ENCODE assay signal across 31 cellular contexts in the genomic region with DNA sequence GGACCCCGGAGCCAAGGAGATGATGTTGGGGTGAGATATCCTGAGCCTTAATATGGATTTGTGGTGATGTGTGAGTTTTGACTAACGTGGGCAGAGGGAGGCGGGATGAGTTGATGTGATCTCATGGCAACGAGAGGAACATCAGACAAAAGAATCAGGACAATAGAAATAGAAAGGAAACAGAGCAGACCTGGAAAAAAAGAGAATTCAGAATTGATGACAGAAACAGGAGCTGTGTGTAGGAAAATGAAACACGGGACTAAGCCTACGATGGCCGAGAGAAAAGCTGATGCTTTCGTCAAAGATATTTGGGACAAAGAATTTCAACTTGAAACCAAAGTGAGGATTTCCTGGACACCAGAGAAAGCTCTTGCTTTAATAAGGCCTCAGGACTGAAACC. TPM values are rescaled to one million over a fixed set of nuclear protein-coding genes. Genes with fewer than 3 reads are reported as not detected.
DNase-seq lines count a peak whose midpoint lies in the region; ATAC-seq, FAIRE-seq and TF ChIP-seq lines count a peak whose summit lies in the region.
"Had no signal": no experiment of that assay in that cellular context is flagged by ENCODE, and none has a peak within 500 bp of the region (broad histone marks: within the 10 kb centered on the region; RNA-seq: fewer than 3 reads in every experiment).

No MANE protein-coding gene starts in this region.

- peak; percentile 13 for FAIRE-seq in GM12891 (lab: Jason Lieb, UNC)
- FAIRE-seq: A204.1, D721Med, GM12878, GM18507, GM19239 had no signal

- H3K9me3 Mint-ChIP-seq in activated CD4-positive, alpha-beta T cell treated with anti-CD3 and anti-CD28 coated beads, Interleukin-2, amount 10 ng/mL, durations not matched to agents 24 days and 14 days, result no peaks in the 10 kb centered on the region
- H3K9me3 Mint-ChIP-seq in endothelial cell (ENCODE audit: unreplicated experiment) (no peaks in the 10 kb centered on the region), natural killer cell (no peaks in the 10 kb centered on the region)
- no peaks in the 10 kb centered on the region for H3K9me3 Mint-ChIP-seq in stimulated activated naive B cell treated with anti-CD40 and anti-IgM and Interleukin-4, amounts not matched to agents 10 μg/mL and 1 μg/mL and 100 μg/mL, for 72 hours
- H3K9me3 Mint-ChIP-seq: CD4-positive, alpha-beta T cell; CD8-positive, alpha-beta T cell had no signal

- peaks cover 20% of the 10 kb centered on the region for H3K4me1 Mint-ChIP-seq in activated CD4-positive, alpha-beta T cell treated with anti-CD3 and anti-CD28 coated beads, Interleukin-2, amount 10 ng/mL, durations not matched to agents 24 days and 14 days
- H3K4me1 Mint-ChIP-seq in endothelial cell (ENCODE audit: unreplicated experiment), result peaks cover 18% of the 10 kb centered on the region
- peaks cover 13 to 19% of the 10 kb centered on the region in 2 donors for H3K4me1 Mint-ChIP-seq in stimulated activated naive B cell treated with anti-CD40 and anti-IgM and Interleukin-4, amounts not matched to agents 10 μg/mL and 1 μg/mL and 100 μg/mL, for 72 hours
- peaks cover 17 to 18% of the 10 kb centered on the region in 2 donors for H3K4me1 Mint-ChIP-seq in natural killer cell

- H3K4me3 Mint-ChIP-seq in activated CD4-positive, alpha-beta T cell treated with anti-CD3 and anti-CD28 coated beads, Interleukin-2, amount 10 ng/mL, durations not matched to agents 24 days and 14 days, result no peak overlapping the region
- no peak overlapping the region for H3K4me3 Mint-ChIP-seq in endothelial cell (ENCODE audit: unreplicated experiment)
- no peak overlapping the region for H3K4me3 Mint-ChIP-seq in stimulated activated naive B cell treated with anti-CD40 and anti-IgM and Interleukin-4, amounts not matched to agents 10 μg/mL and 1 μg/mL and 100 μg/mL, for 72 hours
- no peak overlapping the region for H3K4me3 Mint-ChIP-seq in natural killer cell
- H3K4me3 Mint-ChIP-seq: CD14-positive monocyte; CD4-positive, alpha-beta T cell; CD8-positive, alpha-beta T cell had no signal

- intact Hi-C loops in activated CD4-positive, alpha-beta T cell treated with anti-CD3 and anti-CD28 coated beads, Interleukin-2, amount 10 ng/mL, durations not matched to agents 24 days and 14 days (cut with micrococcal nuclease), result no loop called here
- intact Hi-C loops in natural killer cell (cut with micrococcal nuclease), result no loop called here

- TF ChIP-seq CTCF in endothelial cell (IDR thresholded peaks at IDR 0.05; ENCODE audit: unreplicated experiment) (no peak), natural killer cell (IDR thresholded peaks at IDR 0.05) (no peak)

- H3K27me3 Mint-ChIP-seq in activated CD4-positive, alpha-beta T cell treated with anti-CD3 and anti-CD28 coated beads, Interleukin-2, amount 10 ng/mL, durations not matched to agents 24 days and 14 days, result peaks cover 2% of the 10 kb centered on the region
- H3K27me3 Mint-ChIP-seq in endothelial cell (ENCODE audit: unreplicated experiment) (no peaks in the 10 kb centered on the region), natural killer cell (ENCODE audit: low read depth in 2 of 2) (peaks cover 0 to 3% of the 10 kb centered on the region in 2 donors)
- H3K27me3 Mint-ChIP-seq in stimulated activated naive B cell treated with anti-CD40 and anti-IgM and Interleukin-4, amounts not matched to agents 10 μg/mL and 1 μg/mL and 100 μg/mL, for 72 hours, result no peaks in the 10 kb centered on the region

- no peak for ATAC-seq in stimulated activated naive B cell treated with anti-CD40 and anti-IgM and Interleukin-4, amounts not matched to agents 10 μg/mL and 1 μg/mL and 100 μg/mL, for 72 hours (replicated peaks)
- ATAC-seq in GM18867 (IDR thresholded peaks at IDR 0.05; ENCODE audit: unreplicated experiment) (no peak), natural killer cell (no peak)
- ATAC-seq: CD8-positive, alpha-beta T cell; GM12878 had no signal

- peaks cover 3% of the 10 kb centered on the region for H3K36me3 Mint-ChIP-seq in activated CD4-positive, alpha-beta T cell treated with anti-CD3 and anti-CD28 coated beads, Interleukin-2, amount 10 ng/mL, durations not matched to agents 24 days and 14 days (ENCODE audit: low read depth)
- H3K36me3 Mint-ChIP-seq in endothelial cell (ENCODE audit: low read depth, unreplicated experiment) (no peaks in the 10 kb centered on the region), natural killer cell (no peaks in the 10 kb centered on the region)
- H3K36me3 Mint-ChIP-seq in stimulated activated naive B cell treated with anti-CD40 and anti-IgM and Interleukin-4, amounts not matched to agents 10 μg/mL and 1 μg/mL and 100 μg/mL, for 72 hours, result peaks cover 42 to 64% of the 10 kb centered on the region in 2 donors
- H3K36me3 Mint-ChIP-seq: CD8-positive, alpha-beta T cell had no signal

- H3K27ac Mint-ChIP-seq in activated CD4-positive, alpha-beta T cell treated with anti-CD3 and anti-CD28 coated beads, Interleukin-2, amount 10 ng/mL, durations not matched to agents 24 days and 14 days, result peak overlapping the region; percentile 31
- peak overlapping the region; percentile 24 for H3K27ac Mint-ChIP-seq in endothelial cell (ENCODE audit: unreplicated experiment)
- peak overlapping the region; percentile 65 for H3K27ac Mint-ChIP-seq in stimulated activated naive B cell treated with anti-CD40 and anti-IgM and Interleukin-4, amounts not matched to agents 10 μg/mL and 1 μg/mL and 100 μg/mL, for 72 hours
- H3K27ac Mint-ChIP-seq in natural killer cell, result no peak overlapping the region
- H3K27ac Mint-ChIP-seq: CD14-positive monocyte; CD4-positive, alpha-beta T cell; CD8-positive, alpha-beta T cell had no signal

- DNase-seq in activated CD4-positive, alpha-beta T cell treated with anti-CD3 and anti-CD28 coated beads, Interleukin-2, amount 10 ng/mL, durations not matched to agents 24 days and 14 days, result no peak
- no peak for DNase-seq in activated CD4-positive, alpha-beta T cell treated with anti-CD3 and anti-CD28 coated beads for 48 hours
- no peak for DNase-seq in GM12891 (ENCODE audit: insufficient read length, low spot score)
- DNase-seq in endothelial cell (ENCODE audit: low spot score), result no peak
- no peak for DNase-seq in stimulated activated naive B cell treated with anti-CD40 and anti-IgM and Interleukin-4, amounts not matched to agents 10 μg/mL and 1 μg/mL and 100 μg/mL, for 72 hours
- DNase-seq in natural killer cell, result no peak
- no peak for DNase-seq in KBM-7
- DNase-seq: 8988T; ACHN; BE2C; C1 segment of cervical spinal cord; Caco-2; Calu3; CD4-positive, alpha-beta T cell; CD8-positive, alpha-beta T cell; DMS53; DMS79; DND-41; EL; GDM1 had no signal

- in situ Hi-C loops in KBM-7 (cut with MboI; ENCODE audit: low pct_unique_long_range_greater_than_20kb, low sequenced_read_pairs), result loop anchor here (25.0 kb wide), 3 partner anchors 216 to 416 kb away; a partner anchor contains a TSS

- TF ChIP-seq POLR2A in GM12891 (IDR thresholded peaks at IDR 0.05; ENCODE audit: low read depth, low read length), result no peak

TF ChIP-seq in GM12891, 5 proteins besides CTCF, POLR2A, EP300 and RAD21:
- TF ChIP-seq PAX5 (IDR thresholded peaks at IDR 0.05; ENCODE audit: insufficient read depth, low read length, severe bottlenecking), result no peak
- TF ChIP-seq SPI1 (IDR thresholded peaks at IDR 0.05; ENCODE audit: low read depth, low read length), result no peak
- TF ChIP-seq POLR2AphosphoS5 (IDR thresholded peaks at IDR 0.05; ENCODE audit: low read depth, low read length), result no peak
- TF ChIP-seq POU2F2 (IDR thresholded peaks at IDR 0.05; ENCODE audit: low read depth, low read length), result no peak
- no peak for TF ChIP-seq TAF1 (IDR thresholded peaks at IDR 0.05; ENCODE audit: low read depth, low read length)
TF ChIP-seq in GM12891: peak in this region for 0.

RNA-seq across cellular contexts. Expression of a gene that starts 10.9 kb away (rescaled TPM):
- total RNA-seq in activated CD4-positive, alpha-beta T cell treated with anti-CD3 and anti-CD28 coated beads, Interleukin-2, amount 10 ng/mL, durations not matched to agents 24 days and 14 days, result not detected in 2 replicates
- not detected for polyA plus RNA-seq in GM12891 (2012; ENCODE audit: low read depth, missing spikeins)
- total RNA-seq in endothelial cell (ENCODE audit: unreplicated experiment), result not detected
- not detected for total RNA-seq in natural killer cell
- total RNA-seq: A673; Caco-2; Calu3; CD4-positive, alpha-beta T cell; CD8-positive, alpha-beta T cell; Daoy; G401; GM12878 had no signal
- polyA plus RNA-seq: AG04450, CD14-positive monocyte, GM12878 had no signal

RNA-seq across cellular contexts. Expression of a gene that starts 32.5 kb away (rescaled TPM):
- 45.4 and 47.3 TPM in 2 replicates for total RNA-seq in activated CD4-positive, alpha-beta T cell treated with anti-CD3 and anti-CD28 coated beads, Interleukin-2, amount 10 ng/mL, durations not matched to agents 24 days and 14 days
- polyA plus RNA-seq in GM12891 (2012; ENCODE audit: low read depth, missing spikeins), result 12.8 TPM
- total RNA-seq in endothelial cell (ENCODE audit: unreplicated experiment), result 14.4 TPM
- total RNA-seq in natural killer cell, result 10 to 100 TPM; 11.5 to 19.4 (median 18.9) TPM

Comparison
In these comparisons a context has a peak if more than half of its experiments do, and no peak if none do; other contexts are left out.
1. H3K27ac Mint-ChIP-seq: peak in activated CD4-positive, alpha-beta T cell treated with anti-CD3 and anti-CD28 coated beads, Interleukin-2, amount 10 ng/mL, durations not matched to agents 24 days and 14 days (single experiment), endothelial cell (single experiment) and stimulated activated naive B cell treated with anti-CD40 and anti-IgM and Interleukin-4, amounts not matched to agents 10 μg/mL and 1 μg/mL and 100 μg/mL, for 72 hours (single experiment); none in natural killer cell (0 of 2).